13 cellular contexts compared by ENCODE assay signal in genomic region chr1:41640141-41640751, GRCh38.
A peak's percentile ranks its signal among the peaks of the same experiment; 100 is the strongest.
DNase-seq lines count a peak whose midpoint lies in the region; ATAC-seq and TF ChIP-seq lines count a peak whose summit lies in the region.
"Had no signal": no experiment of that assay in that cellular context is flagged by ENCODE, and none has a peak within 500 bp of the region (broad histone marks: within the 10 kb centered on the region; RNA-seq: fewer than 3 reads in every experiment).

No MANE protein-coding gene starts in this region.

- TF ChIP-seq CTCF in OCI-LY7 (conservative IDR thresholded peaks at IDR 0.05; ENCODE audit: low read length) = no peak
- TF ChIP-seq CTCF in heart right ventricle (IDR thresholded peaks at IDR 0.05) = no peak

- H3K36me3 Mint-ChIP-seq in activated CD4-positive, alpha-beta memory T cell treated with anti-CD3 and anti-CD28 coated beads for 36 hours = peaks cover 4% of the 10 kb centered on the region
- no peaks in the 10 kb centered on the region for H3K36me3 Mint-ChIP-seq in activated CD4-positive, alpha-beta memory T cell treated with anti-CD3 and anti-CD28 coated beads, Interleukin-2, amount 10 ng/mL, durations not matched to agents 7 days and 5 days (ENCODE audit: low read depth)
- H3K36me3 Mint-ChIP-seq in central memory CD8-positive, alpha-beta T cell (ENCODE audit: insufficient read depth) = no peaks in the 10 kb centered on the region
- peaks cover 24% of the 10 kb centered on the region for H3K36me3 Mint-ChIP-seq in stimulated activated effector memory CD8-positive, alpha-beta T cell treated with anti-CD3 and anti-CD28 coated beads, Interleukin-12 subunit alpha, Interleukin-12 subunit beta, amount 100 ng/mL, for 72 hours

- H3K4me3 Mint-ChIP-seq in activated CD4-positive, alpha-beta memory T cell treated with anti-CD3 and anti-CD28 coated beads for 36 hours = peak overlapping the region; percentile 59
- H3K4me3 Mint-ChIP-seq in activated CD4-positive, alpha-beta memory T cell treated with anti-CD3 and anti-CD28 coated beads, Interleukin-2, amount 10 ng/mL, durations not matched to agents 7 days and 5 days = no peak overlapping the region
- peak overlapping the region; percentile 3 for H3K4me3 Mint-ChIP-seq in central memory CD8-positive, alpha-beta T cell
- no peak overlapping the region for H3K4me3 Mint-ChIP-seq in stimulated activated effector memory CD8-positive, alpha-beta T cell treated with anti-CD3 and anti-CD28 coated beads, Interleukin-12 subunit alpha, Interleukin-12 subunit beta, amount 100 ng/mL, for 72 hours

- H3K4me1 ChIP-seq in OCI-LY7 (ENCODE audit: insufficient read depth, low read length, poor library complexity, severe bottlenecking) = peaks cover 25% of the 10 kb centered on the region
- H3K4me1 ChIP-seq in heart right ventricle = peaks cover 0 to 4% (median 0%) of the 10 kb centered on the region in 9 donors
- H3K4me1 ChIP-seq: Caco-2, left ventricle myocardium inferior, testis had no signal

- BruUV-seq in OCI-LY7 (replicated peaks; lab: Mats Ljungman, UMichigan) = no TSS peak

- POLR2A ChIA-PET in activated CD4-positive, alpha-beta memory T cell treated with anti-CD3 and anti-CD28 coated beads for 36 hours (lab: Charles Lee) = interaction anchor here (1.0 to 2.2 kb wide), 7 partner anchors 22 to 102 kb away, joined by 3 to 6 read pairs (median 4); no protein-coding TSS in a partner anchor
- POLR2A ChIA-PET in activated CD4-positive, alpha-beta memory T cell treated with anti-CD3 and anti-CD28 coated beads, Interleukin-2, amount 10 ng/mL, durations not matched to agents 7 days and 5 days (lab: Charles Lee) = interaction anchor here (1.8 kb wide), 1 partner anchor 8 kb away, joined by 5 read pairs; no protein-coding TSS in a partner anchor
- POLR2A ChIA-PET in OCI-LY7 (lab: Charles Lee) = no interaction called here

- ATAC-seq in central memory CD8-positive, alpha-beta T cell (replicated peaks; ENCODE audit: extremely low read depth, poor library complexity, severe bottlenecking) = peak; percentile 43
- ATAC-seq in stimulated activated effector memory CD8-positive, alpha-beta T cell treated with anti-CD3 and anti-CD28 coated beads, Interleukin-12 subunit alpha, Interleukin-12 subunit beta, amount 100 ng/mL, for 72 hours = no peak
- ATAC-seq in heart right ventricle (no peak), HG03378 (IDR thresholded peaks at IDR 0.05; ENCODE audit: unreplicated experiment) (no peak)

- H3K36me3 ChIP-seq in OCI-LY7 (ENCODE audit: insufficient read depth, low read length) (no peaks in the 10 kb centered on the region), heart right ventricle (no peaks in the 10 kb centered on the region)
- H3K36me3 ChIP-seq: left ventricle myocardium inferior had no signal

- H3K4me1 Mint-ChIP-seq in activated CD4-positive, alpha-beta memory T cell treated with anti-CD3 and anti-CD28 coated beads for 36 hours (ENCODE audit: low read depth) = peaks cover 9% of the 10 kb centered on the region
- peaks cover 35% of the 10 kb centered on the region for H3K4me1 Mint-ChIP-seq in activated CD4-positive, alpha-beta memory T cell treated with anti-CD3 and anti-CD28 coated beads, Interleukin-2, amount 10 ng/mL, durations not matched to agents 7 days and 5 days
- peaks cover 23% of the 10 kb centered on the region for H3K4me1 Mint-ChIP-seq in central memory CD8-positive, alpha-beta T cell
- H3K4me1 Mint-ChIP-seq in stimulated activated effector memory CD8-positive, alpha-beta T cell treated with anti-CD3 and anti-CD28 coated beads, Interleukin-12 subunit alpha, Interleukin-12 subunit beta, amount 100 ng/mL, for 72 hours = peaks cover 6% of the 10 kb centered on the region

- H3K9me3 ChIP-seq in OCI-LY7 (ENCODE audit: low read length) = no peaks in the 10 kb centered on the region
- H3K9me3 ChIP-seq in heart right ventricle = no peaks in the 10 kb centered on the region
- H3K9me3 ChIP-seq: Caco-2, left ventricle myocardium inferior, testis had no signal

- intact Hi-C loops in activated CD4-positive, alpha-beta memory T cell treated with anti-CD3 and anti-CD28 coated beads for 36 hours (cut with micrococcal nuclease) = loop anchor here (5.0 kb wide), 2 partner anchors 167 to 282 kb away; no protein-coding TSS in a partner anchor
- intact Hi-C loops in OCI-LY7 (cut with micrococcal nuclease; ENCODE audit: unreplicated experiment) = no loop called here
- intact Hi-C loops in heart right ventricle (cut with DNase I) = no loop called here

- peak overlapping the region; percentile 36; the same call in 1 of the 2 replicates for H3K4me2 ChIP-seq in OCI-LY7 (ENCODE audit: low read length)

- H3K9me3 Mint-ChIP-seq in activated CD4-positive, alpha-beta memory T cell treated with anti-CD3 and anti-CD28 coated beads for 36 hours = no peaks in the 10 kb centered on the region
- H3K9me3 Mint-ChIP-seq in activated CD4-positive, alpha-beta memory T cell treated with anti-CD3 and anti-CD28 coated beads, Interleukin-2, amount 10 ng/mL, durations not matched to agents 7 days and 5 days = no peaks in the 10 kb centered on the region
- no peaks in the 10 kb centered on the region for H3K9me3 Mint-ChIP-seq in central memory CD8-positive, alpha-beta T cell
- no peaks in the 10 kb centered on the region for H3K9me3 Mint-ChIP-seq in stimulated activated effector memory CD8-positive, alpha-beta T cell treated with anti-CD3 and anti-CD28 coated beads, Interleukin-12 subunit alpha, Interleukin-12 subunit beta, amount 100 ng/mL, for 72 hours

- WGBS in heart right ventricle, 2 donors = 81 to 86% methylated on average over 12 of the region's 12 CpGs

- H3K79me2 ChIP-seq in OCI-LY7 (ENCODE audit: insufficient read depth, low read depth, low read length) = no peaks in the 10 kb centered on the region

- H3K9me2 ChIP-seq in OCI-LY7 (ENCODE audit: insufficient read depth, low read length) = no peaks in the 10 kb centered on the region

- H3K27me3 Mint-ChIP-seq in activated CD4-positive, alpha-beta memory T cell treated with anti-CD3 and anti-CD28 coated beads for 36 hours = no peaks in the 10 kb centered on the region
- no peaks in the 10 kb centered on the region for H3K27me3 Mint-ChIP-seq in activated CD4-positive, alpha-beta memory T cell treated with anti-CD3 and anti-CD28 coated beads, Interleukin-2, amount 10 ng/mL, durations not matched to agents 7 days and 5 days
- no peaks in the 10 kb centered on the region for H3K27me3 Mint-ChIP-seq in central memory CD8-positive, alpha-beta T cell

- no peaks in the 10 kb centered on the region for H3K27me3 ChIP-seq in heart right ventricle
- H3K27me3 ChIP-seq: testis had no signal

- no peak overlapping the region for H3K27ac Mint-ChIP-seq in activated CD4-positive, alpha-beta memory T cell treated with anti-CD3 and anti-CD28 coated beads for 36 hours
- no peak overlapping the region for H3K27ac Mint-ChIP-seq in activated CD4-positive, alpha-beta memory T cell treated with anti-CD3 and anti-CD28 coated beads, Interleukin-2, amount 10 ng/mL, durations not matched to agents 7 days and 5 days
- H3K27ac Mint-ChIP-seq in central memory CD8-positive, alpha-beta T cell (ENCODE audit: low read depth) = peak overlapping the region; percentile 82
- H3K27ac Mint-ChIP-seq in stimulated activated effector memory CD8-positive, alpha-beta T cell treated with anti-CD3 and anti-CD28 coated beads, Interleukin-12 subunit alpha, Interleukin-12 subunit beta, amount 100 ng/mL, for 72 hours = peak overlapping the region; percentile 98

- H4K20me1 ChIP-seq in OCI-LY7 (ENCODE audit: insufficient read depth, low read length) = no peaks in the 10 kb centered on the region

- CTCF ChIA-PET in activated CD4-positive, alpha-beta memory T cell treated with anti-CD3 and anti-CD28 coated beads for 36 hours (lab: Charles Lee) = interaction anchor here (0.7 to 2.2 kb wide), 3 partner anchors 33 to 171 kb away, joined by 3 to 11 read pairs (median 4); no protein-coding TSS in a partner anchor
- CTCF ChIA-PET in activated CD4-positive, alpha-beta memory T cell treated with anti-CD3 and anti-CD28 coated beads, Interleukin-2, amount 10 ng/mL, durations not matched to agents 7 days and 5 days (lab: Charles Lee) = interaction anchor here (1.1 kb wide), 1 partner anchor 22 kb away, joined by 3 read pairs; no protein-coding TSS in a partner anchor
- CTCF ChIA-PET in OCI-LY7 (lab: Charles Lee; ENCODE audit: unreplicated experiment) = no interaction called here

- no peak overlapping the region for H3K4me3 ChIP-seq in OCI-LY7 (ENCODE audit: low read depth, low read length, poor library complexity, severe bottlenecking)
- H3K4me3 ChIP-seq in heart right ventricle = no peak overlapping the region
- H3K4me3 ChIP-seq: left ventricle myocardium inferior, testis had no signal

- H3K27ac ChIP-seq in OCI-LY7 (ENCODE audit: low read depth, low read length, poor library complexity, severe bottlenecking) = no peak overlapping the region
- no peak overlapping the region for H3K27ac ChIP-seq in heart right ventricle
- H3K27ac ChIP-seq: left ventricle myocardium inferior, testis had no signal

- no peak overlapping the region for H2AFZ ChIP-seq in OCI-LY7 (ENCODE audit: low read length)

- DNase-seq in activated CD4-positive, alpha-beta memory T cell treated with anti-CD3 and anti-CD28 coated beads for 36 hours = peak; percentile 34
- DNase-seq in activated CD4-positive, alpha-beta memory T cell treated with anti-CD3 and anti-CD28 coated beads, Interleukin-2, amount 10 ng/mL, durations not matched to agents 7 days and 5 days = no peak
- no peak for DNase-seq in OCI-LY7 (ENCODE audit: low spot score)
- no peak for DNase-seq in central memory CD8-positive, alpha-beta T cell (ENCODE audit: low spot score in 2 of 2)
- DNase-seq in stimulated activated effector memory CD8-positive, alpha-beta T cell treated with anti-CD3 and anti-CD28 coated beads, Interleukin-12 subunit alpha, Interleukin-12 subunit beta, amount 100 ng/mL, for 72 hours (ENCODE audit: low spot score in 2 of 2) = no peak
- no peak for DNase-seq in stimulated activated CD4-positive, alpha-beta T cell treated with anti-CD3 and anti-CD28 coated beads, Interleukin-2, amount 100 ng/mL, for 48 hours
- DNase-seq in heart right ventricle = no peak
- DNase-seq: activated CD4-positive, CD25-positive, alpha-beta regulatory T cell; Caco-2; left ventricle myocardium inferior; NCI-H510A; testis had no signal

Comparison
In these comparisons a context has a peak if more than half of its experiments do, and no peak if none do; other contexts are left out.
1. H3K4me3 Mint-ChIP-seq: peak in activated CD4-positive, alpha-beta memory T cell treated with anti-CD3 and anti-CD28 coated beads for 36 hours (single experiment) and central memory CD8-positive, alpha-beta T cell (single experiment); none in activated CD4-positive, alpha-beta memory T cell treated with anti-CD3 and anti-CD28 coated beads, Interleukin-2, amount 10 ng/mL, durations not matched to agents 7 days and 5 days (single experiment) and stimulated activated effector memory CD8-positive, alpha-beta T cell treated with anti-CD3 and anti-CD28 coated beads, Interleukin-12 subunit alpha, Interleukin-12 subunit beta, amount 100 ng/mL, for 72 hours (single experiment).
2. H3K27ac Mint-ChIP-seq: peak in central memory CD8-positive, alpha-beta T cell (single experiment) and stimulated activated effector memory CD8-positive, alpha-beta T cell treated with anti-CD3 and anti-CD28 coated beads, Interleukin-12 subunit alpha, Interleukin-12 subunit beta, amount 100 ng/mL, for 72 hours (single experiment); none in activated CD4-positive, alpha-beta memory T cell treated with anti-CD3 and anti-CD28 coated beads for 36 hours (single experiment) and activated CD4-positive, alpha-beta memory T cell treated with anti-CD3 and anti-CD28 coated beads, Interleukin-2, amount 10 ng/mL, durations not matched to agents 7 days and 5 days (single experiment).